ENCODE assay signal across 18 cellular contexts in the genomic region with DNA sequence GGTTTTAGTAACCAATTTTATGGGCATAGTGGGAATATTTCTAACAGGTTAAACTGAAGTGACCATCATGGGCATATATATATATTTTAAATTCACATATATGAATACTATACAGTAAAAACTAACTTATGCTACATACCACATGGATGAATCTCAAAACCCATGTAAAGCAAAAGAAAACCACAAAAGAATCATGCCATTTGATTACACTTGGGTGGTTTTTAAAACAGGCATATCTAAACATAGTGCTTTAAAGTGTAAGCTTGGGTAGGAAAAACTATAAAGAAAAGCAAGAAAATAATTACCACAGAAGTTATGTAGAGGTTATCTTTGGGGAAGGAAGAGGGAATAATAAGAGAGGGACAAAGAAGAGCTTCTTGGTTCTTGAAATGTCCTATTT.
A peak's percentile ranks its signal among the peaks of the same experiment; 100 is the strongest.
DNase-seq lines count a peak whose midpoint lies in the region; ATAC-seq, FAIRE-seq and TF ChIP-seq lines count a peak whose summit lies in the region.
"Had no signal": no experiment of that assay in that cellular context is flagged by ENCODE, and none has a peak within 500 bp of the region (broad histone marks: within the 10 kb centered on the region; RNA-seq: fewer than 3 reads in every experiment).

No MANE protein-coding gene starts in this region.

- no peak for ATAC-seq in WTC11

- CTCF ChIA-PET in WTC11 (lab: Charles Lee), result no interaction called here

- POLR2A ChIA-PET in WTC11 (lab: Charles Lee), result no interaction called here

- no peaks in the 10 kb centered on the region for H3K36me3 Mint-ChIP-seq in WTC11
- H3K36me3 Mint-ChIP-seq in activated T-helper 2 cell treated with anti-CD3 and anti-CD28 coated beads, Interferon-gamma antibody, Interleukin-2, Interleukin-4, amounts not matched to agents 10 μg/mL and 5 μg/mL and 100 μg/mL, durations not matched to agents 14 hours and 24 hours and 36 hours (ENCODE audit: low read depth), result no peaks in the 10 kb centered on the region

- intact Hi-C loops in activated T-helper 2 cell treated with anti-CD3 and anti-CD28 coated beads, Interferon-gamma antibody, Interleukin-2, Interleukin-4, amounts not matched to agents 10 μg/mL and 5 μg/mL and 100 μg/mL, durations not matched to agents 14 hours and 24 hours and 36 hours (cut with micrococcal nuclease), result no loop called here

- H3K27me3 Mint-ChIP-seq in WTC11 (ENCODE audit: low read depth), result no peaks in the 10 kb centered on the region
- no peaks in the 10 kb centered on the region for H3K27me3 Mint-ChIP-seq in activated T-helper 2 cell treated with anti-CD3 and anti-CD28 coated beads, Interferon-gamma antibody, Interleukin-2, Interleukin-4, amounts not matched to agents 10 μg/mL and 5 μg/mL and 100 μg/mL, durations not matched to agents 14 hours and 24 hours and 36 hours (ENCODE audit: low read depth)

- TF ChIP-seq POLR2A in H54 (IDR thresholded peaks at IDR 0.05; ENCODE audit: low read depth, low read length), result no peak

- DNase-seq in H54 (ENCODE audit: insufficient read length, low spot score) (no peak), WTC11 (ENCODE audit: low spot score) (no peak), fibroblast of peridontal ligament (ENCODE audit: extremely low read depth) (peak; percentile 49), skeletal muscle cell (ENCODE audit: low read depth) (peak; percentile 6), NCI-H187 treated with DMSO at 0.1 percent for 48 hours (lab: John Stamatoyannopoulos, UW) (no peak), D721Med (ENCODE audit: insufficient read length, low spot score) (no peak)
- DNase-seq in activated T-helper 2 cell treated with anti-CD3 and anti-CD28 coated beads, Interferon-gamma antibody, Interleukin-2, Interleukin-4, amounts not matched to agents 10 μg/mL and 5 μg/mL and 100 μg/mL, durations not matched to agents 14 hours and 24 hours and 36 hours (ENCODE audit: low spot score), result no peak
- DNase-seq: AML-193; DMS79 treated with DMSO at 0.1 percent for 48 hours; Kasumi-1; NCI-H1105; NCI-H2081 treated with DMSO at 0.1 percent for 48 hours; NCI-H748 treated with DMSO at 0.1 percent for 48 hours; NK-92 treated with Interleukin-12 subunit alpha and Interleukin-12 subunit beta, amount 100 ng/mL, for 24 hours; Right ventricle myocardium superior had no signal

- no peak overlapping the region for H3K4me3 ChIP-seq in skeletal muscle cell (ENCODE audit: low read depth, low read length)
- H3K4me3 ChIP-seq: HAP-1, SK-N-MC had no signal

- peaks cover 9% of the 10 kb centered on the region for H3K4me1 Mint-ChIP-seq in WTC11
- H3K4me1 Mint-ChIP-seq in activated T-helper 2 cell treated with anti-CD3 and anti-CD28 coated beads, Interferon-gamma antibody, Interleukin-2, Interleukin-4, amounts not matched to agents 10 μg/mL and 5 μg/mL and 100 μg/mL, durations not matched to agents 14 hours and 24 hours and 36 hours (ENCODE audit: low read depth), result no peaks in the 10 kb centered on the region

- peaks cover 3% of the 10 kb centered on the region; the same call in 1 of the 2 replicates for H3K9me3 Mint-ChIP-seq in WTC11
- H3K9me3 Mint-ChIP-seq in activated T-helper 2 cell treated with anti-CD3 and anti-CD28 coated beads, Interferon-gamma antibody, Interleukin-2, Interleukin-4, amounts not matched to agents 10 μg/mL and 5 μg/mL and 100 μg/mL, durations not matched to agents 14 hours and 24 hours and 36 hours, result no peaks in the 10 kb centered on the region

- peak; percentile 58 for FAIRE-seq in H54 (lab: Jason Lieb, UNC)
- FAIRE-seq in D721Med (lab: Jason Lieb, UNC), result no peak
- FAIRE-seq: G401.6 had no signal

- TF ChIP-seq CTCF in WTC11 (IDR thresholded peaks at IDR 0.05), result no peak
- TF ChIP-seq CTCF in D721Med (IDR thresholded peaks at IDR 0.05; ENCODE audit: insufficient read depth, missing control alignments), result no peak

- H3K4me3 Mint-ChIP-seq in WTC11, result no peak overlapping the region
- H3K4me3 Mint-ChIP-seq in activated T-helper 2 cell treated with anti-CD3 and anti-CD28 coated beads, Interferon-gamma antibody, Interleukin-2, Interleukin-4, amounts not matched to agents 10 μg/mL and 5 μg/mL and 100 μg/mL, durations not matched to agents 14 hours and 24 hours and 36 hours (ENCODE audit: low read depth), result no peak overlapping the region

- peak overlapping the region; percentile 64 for H3K27ac Mint-ChIP-seq in WTC11
- no peak overlapping the region for H3K27ac Mint-ChIP-seq in activated T-helper 2 cell treated with anti-CD3 and anti-CD28 coated beads, Interferon-gamma antibody, Interleukin-2, Interleukin-4, amounts not matched to agents 10 μg/mL and 5 μg/mL and 100 μg/mL, durations not matched to agents 14 hours and 24 hours and 36 hours

TF ChIP-seq in WTC11, 78 proteins besides CTCF, POLR2A, EP300 and RAD21 (continues in another document):
- TF ChIP-seq, protein P1, sequence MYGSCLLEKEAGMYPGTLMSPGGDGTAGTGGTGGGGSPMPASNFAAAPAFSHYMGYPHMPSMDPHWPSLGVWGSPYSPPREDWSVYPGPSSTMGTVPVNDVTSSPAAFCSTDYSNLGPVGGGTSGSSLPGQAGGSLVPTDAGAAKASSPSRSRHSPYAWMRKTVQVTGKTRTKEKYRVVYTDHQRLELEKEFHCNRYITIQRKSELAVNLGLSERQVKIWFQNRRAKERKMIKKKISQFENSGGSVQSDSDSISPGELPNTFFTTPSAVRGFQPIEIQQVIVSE (CRISPR knock-in tag; IDR thresholded peaks at IDR 0.05; ENCODE audit: borderline replicate concordance), result no peak
- TF ChIP-seq GTF2I (CRISPR knock-in tag; conservative IDR thresholded peaks at IDR 0.05) (no peak), ZNF416 (CRISPR knock-in tag; IDR thresholded peaks at IDR 0.05) (no peak), ESRRA (CRISPR knock-in tag; IDR thresholded peaks at IDR 0.05; ENCODE audit: borderline replicate concordance) (no peak), KAT7 (CRISPR knock-in tag; IDR thresholded peaks at IDR 0.05; ENCODE audit: borderline replicate concordance) (no peak), CREB1 (CRISPR knock-in tag; IDR thresholded peaks at IDR 0.05) (no peak), MXD4 (CRISPR knock-in tag; IDR thresholded peaks at IDR 0.05; ENCODE audit: borderline replicate concordance) (no peak), IRF2 (CRISPR knock-in tag; IDR thresholded peaks at IDR 0.05; ENCODE audit: borderline replicate concordance, low read depth) (no peak), TEAD4 (CRISPR knock-in tag; IDR thresholded peaks at IDR 0.05) (no peak)
- TF ChIP-seq, protein P2, sequence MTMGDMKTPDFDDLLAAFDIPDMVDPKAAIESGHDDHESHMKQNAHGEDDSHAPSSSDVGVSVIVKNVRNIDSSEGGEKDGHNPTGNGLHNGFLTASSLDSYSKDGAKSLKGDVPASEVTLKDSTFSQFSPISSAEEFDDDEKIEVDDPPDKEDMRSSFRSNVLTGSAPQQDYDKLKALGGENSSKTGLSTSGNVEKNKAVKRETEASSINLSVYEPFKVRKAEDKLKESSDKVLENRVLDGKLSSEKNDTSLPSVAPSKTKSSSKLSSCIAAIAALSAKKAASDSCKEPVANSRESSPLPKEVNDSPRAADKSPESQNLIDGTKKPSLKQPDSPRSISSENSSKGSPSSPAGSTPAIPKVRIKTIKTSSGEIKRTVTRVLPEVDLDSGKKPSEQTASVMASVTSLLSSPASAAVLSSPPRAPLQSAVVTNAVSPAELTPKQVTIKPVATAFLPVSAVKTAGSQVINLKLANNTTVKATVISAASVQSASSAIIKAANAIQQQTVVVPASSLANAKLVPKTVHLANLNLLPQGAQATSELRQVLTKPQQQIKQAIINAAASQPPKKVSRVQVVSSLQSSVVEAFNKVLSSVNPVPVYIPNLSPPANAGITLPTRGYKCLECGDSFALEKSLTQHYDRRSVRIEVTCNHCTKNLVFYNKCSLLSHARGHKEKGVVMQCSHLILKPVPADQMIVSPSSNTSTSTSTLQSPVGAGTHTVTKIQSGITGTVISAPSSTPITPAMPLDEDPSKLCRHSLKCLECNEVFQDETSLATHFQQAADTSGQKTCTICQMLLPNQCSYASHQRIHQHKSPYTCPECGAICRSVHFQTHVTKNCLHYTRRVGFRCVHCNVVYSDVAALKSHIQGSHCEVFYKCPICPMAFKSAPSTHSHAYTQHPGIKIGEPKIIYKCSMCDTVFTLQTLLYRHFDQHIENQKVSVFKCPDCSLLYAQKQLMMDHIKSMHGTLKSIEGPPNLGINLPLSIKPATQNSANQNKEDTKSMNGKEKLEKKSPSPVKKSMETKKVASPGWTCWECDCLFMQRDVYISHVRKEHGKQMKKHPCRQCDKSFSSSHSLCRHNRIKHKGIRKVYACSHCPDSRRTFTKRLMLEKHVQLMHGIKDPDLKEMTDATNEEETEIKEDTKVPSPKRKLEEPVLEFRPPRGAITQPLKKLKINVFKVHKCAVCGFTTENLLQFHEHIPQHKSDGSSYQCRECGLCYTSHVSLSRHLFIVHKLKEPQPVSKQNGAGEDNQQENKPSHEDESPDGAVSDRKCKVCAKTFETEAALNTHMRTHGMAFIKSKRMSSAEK (CRISPR knock-in tag; IDR thresholded peaks at IDR 0.05; ENCODE audit: borderline replicate concordance), result no peak
- TF ChIP-seq, protein P3, sequence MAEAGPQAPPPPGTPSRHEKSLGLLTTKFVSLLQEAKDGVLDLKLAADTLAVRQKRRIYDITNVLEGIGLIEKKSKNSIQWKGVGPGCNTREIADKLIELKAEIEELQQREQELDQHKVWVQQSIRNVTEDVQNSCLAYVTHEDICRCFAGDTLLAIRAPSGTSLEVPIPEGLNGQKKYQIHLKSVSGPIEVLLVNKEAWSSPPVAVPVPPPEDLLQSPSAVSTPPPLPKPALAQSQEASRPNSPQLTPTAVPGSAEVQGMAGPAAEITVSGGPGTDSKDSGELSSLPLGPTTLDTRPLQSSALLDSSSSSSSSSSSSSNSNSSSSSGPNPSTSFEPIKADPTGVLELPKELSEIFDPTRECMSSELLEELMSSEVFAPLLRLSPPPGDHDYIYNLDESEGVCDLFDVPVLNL (CRISPR knock-in tag; IDR thresholded peaks at IDR 0.05; ENCODE audit: borderline replicate concordance, low read depth), result no peak
- TF ChIP-seq, protein P4, sequence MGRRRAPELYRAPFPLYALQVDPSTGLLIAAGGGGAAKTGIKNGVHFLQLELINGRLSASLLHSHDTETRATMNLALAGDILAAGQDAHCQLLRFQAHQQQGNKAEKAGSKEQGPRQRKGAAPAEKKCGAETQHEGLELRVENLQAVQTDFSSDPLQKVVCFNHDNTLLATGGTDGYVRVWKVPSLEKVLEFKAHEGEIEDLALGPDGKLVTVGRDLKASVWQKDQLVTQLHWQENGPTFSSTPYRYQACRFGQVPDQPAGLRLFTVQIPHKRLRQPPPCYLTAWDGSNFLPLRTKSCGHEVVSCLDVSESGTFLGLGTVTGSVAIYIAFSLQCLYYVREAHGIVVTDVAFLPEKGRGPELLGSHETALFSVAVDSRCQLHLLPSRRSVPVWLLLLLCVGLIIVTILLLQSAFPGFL (CRISPR knock-in tag; IDR thresholded peaks at IDR 0.05; ENCODE audit: borderline replicate concordance), result no peak

Comparison
In these comparisons a context has a peak if more than half of its experiments do, and no peak if none do; other contexts are left out.
1. DNase-seq: peak in fibroblast of peridontal ligament (single experiment) and skeletal muscle cell (single experiment); none in H54 (single experiment), WTC11 (single experiment), NCI-H187 treated with DMSO at 0.1 percent for 48 hours (single experiment), D721Med (single experiment) and activated T-helper 2 cell treated with anti-CD3 and anti-CD28 coated beads, Interferon-gamma antibody, Interleukin-2, Interleukin-4, amounts not matched to agents 10 μg/mL and 5 μg/mL and 100 μg/mL, durations not matched to agents 14 hours and 24 hours and 36 hours (single experiment).